12 cellular contexts compared by ENCODE assay signal in the genomic region with DNA sequence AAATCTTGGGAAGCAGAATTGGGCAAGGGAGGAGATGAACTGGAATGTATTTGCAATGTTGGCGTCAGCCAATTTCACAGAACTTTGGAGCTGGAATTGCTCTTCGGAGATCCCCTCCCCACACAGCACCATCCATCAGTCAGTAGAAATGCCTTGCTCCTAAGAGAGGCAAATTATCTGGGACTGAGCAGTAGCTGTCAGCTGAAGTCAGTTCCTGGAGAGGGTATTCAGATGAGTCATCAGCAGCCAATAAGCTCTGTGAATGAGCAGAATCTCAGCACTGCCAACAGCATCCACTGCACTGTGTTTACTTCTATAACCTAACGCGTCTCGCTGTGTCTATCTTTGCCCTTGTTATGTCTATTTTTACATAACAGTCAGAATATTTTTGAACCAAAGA.
DNase-seq lines count a peak whose midpoint lies in the region; ATAC-seq and TF ChIP-seq lines count a peak whose summit lies in the region.
"Had no signal": no experiment of that assay in that cellular context is flagged by ENCODE, and none has a peak within 500 bp of the region (broad histone marks: within the 10 kb centered on the region; RNA-seq: fewer than 3 reads in every experiment).

No MANE protein-coding gene starts in this region.

- no peaks in the 10 kb centered on the region for H3K36me3 ChIP-seq in HEK293 (ENCODE audit: control insufficient read depth in 2 of 2, insufficient read depth in 1 of 2, low read length in 2 of 2)
- H3K36me3 ChIP-seq in Caco-2 (ENCODE audit: control insufficient read depth, insufficient read depth, low read length): no peaks in the 10 kb centered on the region

- intact Hi-C loops in Calu3 (cut with micrococcal nuclease; ENCODE audit: unreplicated experiment): no loop called here
- intact Hi-C loops in Caco-2 (cut with micrococcal nuclease; ENCODE audit: unreplicated experiment): no loop called here

- H3K27ac ChIP-seq in HEK293 (ENCODE audit: extremely low read depth, low read depth, low read length): no peak overlapping the region

- H3K9me3 Mint-ChIP-seq in Calu3 (ENCODE audit: low read depth, unreplicated experiment) (no peaks in the 10 kb centered on the region), Caco-2 (ENCODE audit: unreplicated experiment) (no peaks in the 10 kb centered on the region)

- H3K4me3 Mint-ChIP-seq in Calu3 (ENCODE audit: low read depth, unreplicated experiment): no peak overlapping the region
- no peak overlapping the region for H3K4me3 Mint-ChIP-seq in Caco-2 (ENCODE audit: unreplicated experiment)
- H3K4me3 Mint-ChIP-seq: activated naive CD8-positive, alpha-beta T cell; naive B cell had no signal

- H3K4me1 ChIP-seq in HEK293 (ENCODE audit: control insufficient read depth, insufficient read depth, low read length) (no peaks in the 10 kb centered on the region), Caco-2 (no peaks in the 10 kb centered on the region)

- DNase-seq in NCI-H748 (lab: John Stamatoyannopoulos, UW; ENCODE audit: unreplicated experiment) (peak; percentile 56), fibroblast of pulmonary artery (ENCODE audit: low read depth) (peak; percentile 10), pons (ENCODE audit: low spot score) (peak; percentile 53), Calu3 (no peak), Caco-2 (no peak)
- DNase-seq: EL; naive B cell; stimulated activated naive CD8-positive, alpha-beta T cell treated with anti-CD3 and anti-CD28 coated beads, Interleukin-15, Interleukin-2, amounts not matched to agents 100 U/mL and 50 U/mL, for 24 hours had no signal

- POLR2A ChIA-PET in HEK293 (lab: Yijun Ruan, JAX): no interaction called here
- POLR2A ChIA-PET in Caco-2 (lab: Charles Lee): no interaction called here

- BruUV-seq in Calu3 (replicated peaks; lab: Mats Ljungman, UMichigan) (no TSS peak), Caco-2 (replicated peaks; lab: Mats Ljungman, UMichigan) (no TSS peak)

- H3K27me3 ChIP-seq in Caco-2 (replicated peaks; ENCODE audit: control insufficient read depth, insufficient read depth, low read length): no peaks in the 10 kb centered on the region

- H3K4me3 ChIP-seq in HEK293 (ENCODE audit: low read depth, low read length): no peak overlapping the region
- H3K4me3 ChIP-seq in fibroblast of pulmonary artery (replicated peaks; ENCODE audit: low read depth, low read length): no peak overlapping the region
- H3K4me3 ChIP-seq in Caco-2 (ENCODE audit: low read depth, low read length): no peak overlapping the region

- no peak overlapping the region for H3K27ac Mint-ChIP-seq in Calu3 (ENCODE audit: unreplicated experiment)
- no peak overlapping the region for H3K27ac Mint-ChIP-seq in Caco-2 (ENCODE audit: unreplicated experiment)
- H3K27ac Mint-ChIP-seq: activated naive CD8-positive, alpha-beta T cell; naive B cell had no signal

- no peaks in the 10 kb centered on the region for H3K36me3 Mint-ChIP-seq in Calu3 (ENCODE audit: insufficient read depth, unreplicated experiment)
- no peaks in the 10 kb centered on the region for H3K36me3 Mint-ChIP-seq in Caco-2 (ENCODE audit: insufficient read depth, unreplicated experiment)
- H3K36me3 Mint-ChIP-seq: activated naive CD8-positive, alpha-beta T cell; naive B cell had no signal

- CTCF ChIA-PET in HEK293 (lab: Yijun Ruan, JAX): no interaction called here
- CTCF ChIA-PET in Calu3 (lab: Charles Lee): no interaction called here
- CTCF ChIA-PET in Caco-2 (lab: Charles Lee): no interaction called here

- TF ChIP-seq CTCF in HEK293 (tag by site-specific recombination; IDR thresholded peaks at IDR 0.05): no peak
- no peak for TF ChIP-seq CTCF in fibroblast of pulmonary artery (IDR thresholded peaks at IDR 0.05; ENCODE audit: low read length, missing control alignments)
- TF ChIP-seq CTCF in Calu3 (IDR thresholded peaks at IDR 0.05; ENCODE audit: unreplicated experiment): no peak
- TF ChIP-seq CTCF in Caco-2 (IDR thresholded peaks at IDR 0.05; ENCODE audit: insufficient read depth in 1 of 2, low read depth in 1 of 2, low read length in 1 of 2, severe bottlenecking in 1 of 2, unreplicated experiment in 1 of 2): no peak

- ATAC-seq in HG03378 (IDR thresholded peaks at IDR 0.05; ENCODE audit: unreplicated experiment) (no peak), GM18867 (IDR thresholded peaks at IDR 0.05; ENCODE audit: unreplicated experiment) (no peak)
- ATAC-seq: stimulated activated naive CD8-positive, alpha-beta T cell treated with anti-CD3 and anti-CD28 coated beads, Interleukin-15, Interleukin-2, amounts not matched to agents 100 U/mL and 50 U/mL, for 24 hours had no signal

- no peaks in the 10 kb centered on the region for H3K4me1 Mint-ChIP-seq in Calu3 (ENCODE audit: low read depth, unreplicated experiment)
- no peaks in the 10 kb centered on the region for H3K4me1 Mint-ChIP-seq in Caco-2 (ENCODE audit: low read depth, unreplicated experiment)
- H3K4me1 Mint-ChIP-seq: naive B cell had no signal

- H3K9me3 ChIP-seq in HEK293 (ENCODE audit: control insufficient read depth, insufficient read depth, low read depth, low read length): no peaks in the 10 kb centered on the region
- no peaks in the 10 kb centered on the region for H3K9me3 ChIP-seq in Caco-2

- H3K27me3 Mint-ChIP-seq in Calu3 (ENCODE audit: unreplicated experiment) (no peaks in the 10 kb centered on the region), Caco-2 (ENCODE audit: insufficient read depth, unreplicated experiment) (no peaks in the 10 kb centered on the region)
- H3K27me3 Mint-ChIP-seq: activated naive CD8-positive, alpha-beta T cell; naive B cell had no signal

TF ChIP-seq in HEK293, 187 proteins besides CTCF, POLR2A, EP300 and RAD21:
- TF ChIP-seq ZNF548 (tag by site-specific recombination; IDR thresholded peaks at IDR 0.05) (no peak), ZNF514 (tag by site-specific recombination; IDR thresholded peaks at IDR 0.05) (no peak), TRIM28 (IDR thresholded peaks at IDR 0.05; ENCODE audit: borderline replicate concordance, low read length) (peak; percentile 92), ZNF426 (tag by site-specific recombination; IDR thresholded peaks at IDR 0.05) (no peak), SETDB1 (IDR thresholded peaks at IDR 0.05; ENCODE audit: insufficient read length, low read length) (peak; percentile 58), SCRT1 (tag by site-specific recombination; IDR thresholded peaks at IDR 0.05; ENCODE audit: borderline replicate concordance) (no peak), ZNF394 (tag by site-specific recombination; IDR thresholded peaks at IDR 0.05; ENCODE audit: borderline replicate concordance) (no peak), FEZF1 (tag by site-specific recombination; IDR thresholded peaks at IDR 0.05) (no peak), KLF1 (tag by site-specific recombination; IDR thresholded peaks at IDR 0.05) (no peak), ZNF174 (tag by site-specific recombination; IDR thresholded peaks at IDR 0.05) (no peak), ZNF248 (tag by site-specific recombination; IDR thresholded peaks at IDR 0.05) (no peak), ZBTB26 (tag by site-specific recombination; optimal IDR thresholded peaks at IDR 0.05) (no peak)
- TF ChIP-seq, protein P1, sequence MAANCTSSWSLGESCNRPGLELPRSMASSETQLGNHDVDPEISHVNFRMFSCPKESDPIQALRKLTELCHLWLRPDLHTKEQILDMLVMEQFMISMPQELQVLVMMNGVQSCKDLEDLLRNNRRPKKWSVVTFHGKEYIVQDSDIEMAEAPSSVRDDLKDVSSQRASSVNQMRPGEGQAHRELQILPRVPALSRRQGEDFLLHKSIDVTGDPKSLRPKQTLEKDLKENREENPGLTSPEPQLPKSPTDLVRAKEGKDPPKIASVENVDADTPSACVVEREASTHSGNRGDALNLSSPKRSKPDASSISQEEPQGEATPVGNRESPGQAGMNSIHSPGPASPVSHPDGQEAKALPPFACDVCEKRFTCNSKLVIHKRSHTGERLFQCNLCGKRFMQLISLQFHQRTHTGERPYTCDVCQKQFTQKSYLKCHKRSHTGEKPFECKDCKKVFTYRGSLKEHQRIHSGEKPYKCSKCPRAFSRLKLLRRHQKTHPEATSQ (tag by site-specific recombination; IDR thresholded peaks at IDR 0.05): no peak

Comparison
In these comparisons a context has a peak if more than half of its experiments do, and no peak if none do; other contexts are left out.
1. DNase-seq: peak in NCI-H748 (single experiment), fibroblast of pulmonary artery (single experiment) and pons (single experiment); none in Calu3 (single experiment) and Caco-2 (0 of 2).